ENCODE assay signal across 8 cellular contexts in genomic region chr20:53001502-53002301, GRCh38. TPM values are rescaled to one million over a fixed set of nuclear protein-coding genes. Genes with fewer than 3 reads are reported as not detected.
DNase-seq lines count a peak whose midpoint lies in the region; ATAC-seq lines count a peak whose summit lies in the region.

No MANE protein-coding gene starts in this region.

- no peaks in the 10 kb centered on the region for H3K27me3 Mint-ChIP-seq in activated T-cell treated with anti-CD3 and anti-CD28 coated beads, Interleukin-2, amount 50 U/mL, for 72 hours (ENCODE audit: low read depth)
- peaks cover 0 to 7% of the 10 kb centered on the region in 2 donors for H3K27me3 Mint-ChIP-seq in stimulated activated naive B cell treated with anti-CD40 and anti-IgM and Interleukin-4, amounts not matched to agents 10 μg/mL and 1 μg/mL and 100 μg/mL, for 72 hours

- peak; percentile 54 for DNase-seq in activated CD8-positive, alpha-beta memory T cell treated with anti-CD3 and anti-CD28 coated beads, Interleukin-2, amount 50 U/mL, for 48 hours
- DNase-seq in activated CD8-positive, alpha-beta memory T cell treated with anti-CD3 and anti-CD28 coated beads, Interleukin-2, amount 50 U/mL, for 4 hours: no peak
- peak; percentile 10 to 27 for DNase-seq in activated T-cell treated with anti-CD3 and anti-CD28 coated beads, Interleukin-2, amount 50 U/mL, for 72 hours
- DNase-seq in stimulated activated naive B cell treated with anti-CD40 and anti-IgM and Interleukin-4, amounts not matched to agents 10 μg/mL and 1 μg/mL and 100 μg/mL, for 72 hours: no peak
- DNase-seq in NCI-H2081 treated with DMSO at 0.1 percent for 48 hours (lab: John Stamatoyannopoulos, UW) (no peak), GDM1 (lab: John Stamatoyannopoulos, UW) (no peak), NCI-H1694 treated with DMSO at 0.1 percent for 48 hours (lab: John Stamatoyannopoulos, UW) (no peak)

- ATAC-seq in HG02938 (IDR thresholded peaks at IDR 0.05; ENCODE audit: unreplicated experiment): peak; percentile 68
- peak; percentile 71 to 77 for ATAC-seq in activated T-cell treated with anti-CD3 and anti-CD28 coated beads, Interleukin-2, amount 50 U/mL, for 72 hours (replicated peaks in 1 of 2)
- peak; percentile 74 to 76 for ATAC-seq in stimulated activated naive B cell treated with anti-CD40 and anti-IgM and Interleukin-4, amounts not matched to agents 10 μg/mL and 1 μg/mL and 100 μg/mL, for 72 hours (replicated peaks)

- no peaks in the 10 kb centered on the region for H3K9me3 Mint-ChIP-seq in activated T-cell treated with anti-CD3 and anti-CD28 coated beads, Interleukin-2, amount 50 U/mL, for 72 hours
- peaks cover 0 to 1% of the 10 kb centered on the region in 2 donors for H3K9me3 Mint-ChIP-seq in stimulated activated naive B cell treated with anti-CD40 and anti-IgM and Interleukin-4, amounts not matched to agents 10 μg/mL and 1 μg/mL and 100 μg/mL, for 72 hours

- peak overlapping the region; percentile 90 for H3K27ac Mint-ChIP-seq in activated T-cell treated with anti-CD3 and anti-CD28 coated beads, Interleukin-2, amount 50 U/mL, for 72 hours
- H3K27ac Mint-ChIP-seq in stimulated activated naive B cell treated with anti-CD40 and anti-IgM and Interleukin-4, amounts not matched to agents 10 μg/mL and 1 μg/mL and 100 μg/mL, for 72 hours: peak overlapping the region; percentile 93

- H3K36me3 Mint-ChIP-seq in activated T-cell treated with anti-CD3 and anti-CD28 coated beads, Interleukin-2, amount 50 U/mL, for 72 hours (ENCODE audit: insufficient read depth in 2 of 2): peaks cover 0 to 3% of the 10 kb centered on the region in 2 donors
- H3K36me3 Mint-ChIP-seq in stimulated activated naive B cell treated with anti-CD40 and anti-IgM and Interleukin-4, amounts not matched to agents 10 μg/mL and 1 μg/mL and 100 μg/mL, for 72 hours: no peaks in the 10 kb centered on the region

- peaks cover 53% of the 10 kb centered on the region for H3K4me1 Mint-ChIP-seq in activated T-cell treated with anti-CD3 and anti-CD28 coated beads, Interleukin-2, amount 50 U/mL, for 72 hours (ENCODE audit: low read depth)
- H3K4me1 Mint-ChIP-seq in stimulated activated naive B cell treated with anti-CD40 and anti-IgM and Interleukin-4, amounts not matched to agents 10 μg/mL and 1 μg/mL and 100 μg/mL, for 72 hours: peaks cover 13 to 22% of the 10 kb centered on the region in 2 donors

- H3K4me3 Mint-ChIP-seq in activated T-cell treated with anti-CD3 and anti-CD28 coated beads, Interleukin-2, amount 50 U/mL, for 72 hours: peak overlapping the region; percentile 74 to 75
- peak overlapping the region; percentile 55 for H3K4me3 Mint-ChIP-seq in stimulated activated naive B cell treated with anti-CD40 and anti-IgM and Interleukin-4, amounts not matched to agents 10 μg/mL and 1 μg/mL and 100 μg/mL, for 72 hours

RNA-seq across cellular contexts. Expression of gene TSHZ2, which starts 29.5 kb away (rescaled TPM):
- 10 to 100 TPM; 29.3 to 56.7 TPM for total RNA-seq in activated T-cell treated with anti-CD3 and anti-CD28 coated beads, Interleukin-2, amount 50 U/mL, for 72 hours

Comparison
In these comparisons a context has a peak if more than half of its experiments do, and no peak if none do; other contexts are left out.
1. DNase-seq: peak in activated CD8-positive, alpha-beta memory T cell treated with anti-CD3 and anti-CD28 coated beads, Interleukin-2, amount 50 U/mL, for 48 hours (single experiment) and activated T-cell treated with anti-CD3 and anti-CD28 coated beads, Interleukin-2, amount 50 U/mL, for 72 hours (2 of 2); none in activated CD8-positive, alpha-beta memory T cell treated with anti-CD3 and anti-CD28 coated beads, Interleukin-2, amount 50 U/mL, for 4 hours (single experiment), stimulated activated naive B cell treated with anti-CD40 and anti-IgM and Interleukin-4, amounts not matched to agents 10 μg/mL and 1 μg/mL and 100 μg/mL, for 72 hours (single experiment), NCI-H2081 treated with DMSO at 0.1 percent for 48 hours (single experiment), GDM1 (single experiment) and NCI-H1694 treated with DMSO at 0.1 percent for 48 hours (single experiment).
2. Peak in every context shown above with its lines, with median percentiles within 50 percentile points of each other: ATAC-seq.